Comparison of ENCODE assay signal across 20 cellular contexts in genomic region chr6:167307342-167307955, GRCh38. TPM values are rescaled to one million over a fixed set of nuclear protein-coding genes. Genes with fewer than 3 reads are reported as not detected.
DNase-seq lines count a peak whose midpoint lies in the region; ATAC-seq and TF ChIP-seq lines count a peak whose summit lies in the region.
"Had no signal": no experiment of that assay in that cellular context is flagged by ENCODE, and none has a peak within 500 bp of the region (broad histone marks: within the 10 kb centered on the region; RNA-seq: fewer than 3 reads in every experiment).

No MANE protein-coding gene starts in this region.

- peaks cover 1% of the 10 kb centered on the region for H3K27me3 Mint-ChIP-seq in glutamatergic neuron (ENCODE audit: unreplicated experiment)

- H4K20me1 ChIP-seq in osteoblast (ENCODE audit: insufficient read depth, low read length): no peaks in the 10 kb centered on the region

- H3K9me3 Mint-ChIP-seq in glutamatergic neuron (ENCODE audit: unreplicated experiment): peaks cover 2% of the 10 kb centered on the region
- H3K9me3 Mint-ChIP-seq: CD4-positive, alpha-beta memory T cell had no signal

- no peak overlapping the region for H3K4me3 ChIP-seq in HEK293 (ENCODE audit: low read depth, low read length)
- no peak overlapping the region for H3K4me3 ChIP-seq in osteoblast (ENCODE audit: insufficient read depth, low read length)
- H3K4me3 ChIP-seq: A549, GM12878 had no signal

- H3K27me3 ChIP-seq in osteoblast (ENCODE audit: insufficient read depth, low read length): no peaks in the 10 kb centered on the region

- TF ChIP-seq CTCF in HEK293 (tag by site-specific recombination; IDR thresholded peaks at IDR 0.05): no peak
- no peak for TF ChIP-seq CTCF in glutamatergic neuron (IDR thresholded peaks at IDR 0.05; ENCODE audit: partially characterized antibody, unreplicated experiment)
- TF ChIP-seq CTCF in osteoblast (IDR thresholded peaks at IDR 0.05; ENCODE audit: extremely low read depth, low read depth, low read length): no peak

- no peak overlapping the region for H2AFZ ChIP-seq in osteoblast (ENCODE audit: low read length)

- H3K4me1 Mint-ChIP-seq in glutamatergic neuron (ENCODE audit: low read depth, unreplicated experiment): peaks cover 9% of the 10 kb centered on the region
- H3K4me1 Mint-ChIP-seq: CD4-positive, alpha-beta memory T cell had no signal

- POLR2A ChIA-PET in HEK293 (lab: Yijun Ruan, JAX): no interaction called here

- H3K4me1 ChIP-seq in HEK293 (ENCODE audit: control insufficient read depth, insufficient read depth, low read length) (no peaks in the 10 kb centered on the region), osteoblast (ENCODE audit: insufficient read depth, low read length) (no peaks in the 10 kb centered on the region)

- no peaks in the 10 kb centered on the region for H3K9me3 ChIP-seq in HEK293 (ENCODE audit: control insufficient read depth, insufficient read depth, low read depth, low read length)
- no peaks in the 10 kb centered on the region for H3K9me3 ChIP-seq in osteoblast (ENCODE audit: low read depth, low read length)
- H3K9me3 ChIP-seq: A549 had no signal

- H3K27ac Mint-ChIP-seq in glutamatergic neuron (ENCODE audit: unreplicated experiment): no peak overlapping the region
- H3K27ac Mint-ChIP-seq: CD4-positive, alpha-beta memory T cell had no signal

- intact Hi-C loops in Right ventricle myocardium inferior (cut with DNase I): no loop called here
- intact Hi-C loops in cardiac septum (cut with DNase I): no loop called here

- H3K4me2 ChIP-seq in osteoblast (ENCODE audit: insufficient read depth, low read length): no peak overlapping the region
- H3K4me2 ChIP-seq: A549 had no signal

- no peaks in the 10 kb centered on the region for H3K79me2 ChIP-seq in osteoblast (ENCODE audit: insufficient read depth, low read length)

- no peak for ATAC-seq in Right ventricle myocardium inferior
- ATAC-seq in GM21526 (IDR thresholded peaks at IDR 0.05; ENCODE audit: low FRiP score, unreplicated experiment): no peak
- ATAC-seq: GM12878 had no signal

- H3K27ac ChIP-seq in HEK293 (ENCODE audit: extremely low read depth, low read depth, low read length): no peak overlapping the region
- no peak overlapping the region for H3K27ac ChIP-seq in osteoblast (ENCODE audit: low read depth, low read length)
- H3K27ac ChIP-seq: A549 had no signal

- no peaks in the 10 kb centered on the region for H3K36me3 ChIP-seq in HEK293 (ENCODE audit: control insufficient read depth in 2 of 2, insufficient read depth in 1 of 2, low read length in 2 of 2)
- H3K36me3 ChIP-seq in osteoblast (ENCODE audit: insufficient read depth, low read length): no peaks in the 10 kb centered on the region

- peaks cover 6% of the 10 kb centered on the region for H3K36me3 Mint-ChIP-seq in glutamatergic neuron (ENCODE audit: unreplicated experiment)
- H3K36me3 Mint-ChIP-seq: CD4-positive, alpha-beta memory T cell had no signal

- CTCF ChIA-PET in HEK293 (lab: Yijun Ruan, JAX): interaction anchor here (0.6 to 0.7 kb wide), 2 partner anchors 291 to 675 kb away, joined by 3 to 4 read pairs; no protein-coding TSS in a partner anchor

- DNase-seq in Right ventricle myocardium inferior (ENCODE audit: missing footprints) (peak; percentile 45), cardiac septum (ENCODE audit: low spot score) (no peak), glutamatergic neuron (no peak), osteoblast (ENCODE audit: insufficient read length, low spot score, missing footprints) (no peak), AG20443 (ENCODE audit: low spot score) (no peak)
- DNase-seq: 8988T; ACHN; C1 segment of cervical spinal cord; CD4-positive, alpha-beta memory T cell; COR-L47; DMS153; EL; GDM1; GOT3; H7; HCEC 1CT had no signal

- H3K4me3 Mint-ChIP-seq in glutamatergic neuron (ENCODE audit: unreplicated experiment): peak overlapping the region; percentile 5
- H3K4me3 Mint-ChIP-seq: CD4-positive, alpha-beta memory T cell had no signal

TF ChIP-seq in HEK293, 187 proteins besides CTCF, POLR2A, EP300 and RAD21:
- no peak for TF ChIP-seq SALL2 (tag by site-specific recombination; IDR thresholded peaks at IDR 0.05; ENCODE audit: borderline replicate concordance)
- no peak for TF ChIP-seq ZSCAN4 (tag by site-specific recombination; IDR thresholded peaks at IDR 0.05)
- no peak for TF ChIP-seq ZNF645 (tag by site-specific recombination; IDR thresholded peaks at IDR 0.05)
- TF ChIP-seq ZNF274 (IDR thresholded peaks at IDR 0.05; ENCODE audit: low read length): no peak
- TF ChIP-seq ZNF274 (tag by site-specific recombination; IDR thresholded peaks at IDR 0.05; ENCODE audit: borderline replicate concordance): no peak
- TF ChIP-seq ZBTB6 (tag by site-specific recombination; IDR thresholded peaks at IDR 0.05): peak; percentile 96; the same call in 1 of the 2 replicates
- no peak for TF ChIP-seq ZNF513 (tag by site-specific recombination; IDR thresholded peaks at IDR 0.05)

RNA-seq across cellular contexts. Expression of gene UNC93A, which starts 16.3 kb away (rescaled TPM):
- total RNA-seq in Right ventricle myocardium inferior (not detected), cardiac septum (not detected), glutamatergic neuron (ENCODE audit: unreplicated experiment) (not detected), osteoblast (not detected in 2 replicates)
- total RNA-seq: CD4-positive, alpha-beta memory T cell; GM12878 had no signal

RNA-seq across cellular contexts. Expression of gene TTLL2, which starts 17.4 kb away (rescaled TPM):
- total RNA-seq in Right ventricle myocardium inferior (not detected), cardiac septum (not detected), glutamatergic neuron (ENCODE audit: unreplicated experiment) (not detected), osteoblast (not detected in 2 replicates)
- total RNA-seq: CD4-positive, alpha-beta memory T cell; GM12878; H7 had no signal
